ENCODE assay signal across 18 cellular contexts in genomic region chr2:127072380-127072779, GRCh38. TPM values are rescaled to one million over a fixed set of nuclear protein-coding genes. Genes with fewer than 3 reads are reported as not detected.
DNase-seq lines count a peak whose midpoint lies in the region; ATAC-seq, FAIRE-seq and TF ChIP-seq lines count a peak whose summit lies in the region.
"Had no signal": no experiment of that assay in that cellular context is flagged by ENCODE, and none has a peak within 500 bp of the region (broad histone marks: within the 10 kb centered on the region; RNA-seq: fewer than 3 reads in every experiment).

No MANE protein-coding gene starts in this region.

- H3K9me3 Mint-ChIP-seq in activated T-cell treated with anti-CD3 and anti-CD28 coated beads, Interleukin-2, amount 50 U/mL, for 24 hours = no peaks in the 10 kb centered on the region
- no peaks in the 10 kb centered on the region for H3K9me3 Mint-ChIP-seq in activated T-helper 2 cell treated with anti-CD3 and anti-CD28 coated beads, Interferon-gamma antibody, Interleukin-2, Interleukin-4, amounts not matched to agents 10 μg/mL and 5 μg/mL and 100 μg/mL, durations not matched to agents 14 hours and 24 hours and 36 hours
- H3K9me3 Mint-ChIP-seq: type B pancreatic cell had no signal

- H3K27ac ChIP-seq in GM12878 (ENCODE audit: control insufficient read depth, insufficient read depth) (no peak overlapping the region), mesenchymal stem cell (ENCODE audit: low read length, poor library complexity, severe bottlenecking) (no peak overlapping the region), temporal lobe (ENCODE audit: low read depth, low read length) (peak overlapping the region; percentile 99)

- POLR2A ChIA-PET in GM12878 (lab: Charles Lee) = no interaction called here

- no peak overlapping the region for H2BK5ac ChIP-seq in mesenchymal stem cell (ENCODE audit: low read depth, low read length, poor library complexity, severe bottlenecking)

- H3K4me1 ChIP-seq in GM12878 (ENCODE audit: control insufficient read depth, insufficient read depth, low read length) (peaks cover 4% of the 10 kb centered on the region; the same call in 1 of the 2 replicates), mesenchymal stem cell (ENCODE audit: control insufficient read depth, insufficient read depth, low read depth, low read length) (peaks cover 42% of the 10 kb centered on the region)

- DNase-seq in activated T-cell treated with anti-CD3 and anti-CD28 coated beads, Interleukin-2, amount 50 U/mL, for 24 hours = no peak
- no peak for DNase-seq in activated T-cell treated with anti-CD3 and anti-CD28 coated beads, Interleukin-2, amount 50 U/mL, for 48 hours
- DNase-seq in GM12878 (ENCODE audit: low read depth, low spot score) (no peak), mesenchymal stem cell (no peak), medulla oblongata (ENCODE audit: extremely low spot score) (no peak), NCI-H345 (lab: John Stamatoyannopoulos, UW) (no peak)
- no peak for DNase-seq in activated T-helper 2 cell treated with anti-CD3 and anti-CD28 coated beads, Interferon-gamma antibody, Interleukin-2, Interleukin-4, amounts not matched to agents 10 μg/mL and 5 μg/mL and 100 μg/mL, durations not matched to agents 14 hours and 24 hours and 36 hours (ENCODE audit: low spot score)
- DNase-seq: activated CD4-positive, alpha-beta T cell treated with anti-CD3 and anti-CD28 coated beads for 36 hours; effector CD4-positive, alpha-beta T cell; mucosa of descending colon; NCI-H187 treated with DMSO at 0.1 percent for 48 hours; NCI-H524 treated with DMSO at 0.1 percent for 48 hours; stimulated activated CD4-positive, alpha-beta T cell treated with anti-CD3 and anti-CD28 coated beads, Interleukin-1b, Interleukin-23, amount 100 ng/mL, for 48 hours; stimulated activated CD8-positive, alpha-beta memory T cell treated with anti-CD3 and anti-CD28 coated beads, Interleukin-4, amount 100 ng/mL, for 48 hours had no signal

- no peak overlapping the region for H3K14ac ChIP-seq in mesenchymal stem cell (ENCODE audit: low read length in 2 of 2)

- no peak overlapping the region for H2BK120ac ChIP-seq in mesenchymal stem cell (ENCODE audit: low read depth, low read length)

- FAIRE-seq in GM12878 (lab: Jason Lieb, UNC) = no peak
- FAIRE-seq: A204.1, islet of Langerhans had no signal

- no peak overlapping the region for H4K8ac ChIP-seq in mesenchymal stem cell (ENCODE audit: low read length)

- no TSS peak for BruUV-seq in GM12878 (replicated peaks; lab: Mats Ljungman, UMichigan)

- RAD21 ChIA-PET in GM12878 (lab: Charles Lee; ENCODE audit: unreplicated experiment) = no interaction called here

- peaks cover 52% of the 10 kb centered on the region for H3K79me1 ChIP-seq in mesenchymal stem cell (replicated peaks; ENCODE audit: low read length, poor library complexity, severe bottlenecking)

- peaks cover 66% of the 10 kb centered on the region for H3K36me3 Mint-ChIP-seq in activated T-cell treated with anti-CD3 and anti-CD28 coated beads, Interleukin-2, amount 50 U/mL, for 24 hours (ENCODE audit: low read depth)
- peaks cover 37% of the 10 kb centered on the region for H3K36me3 Mint-ChIP-seq in activated T-helper 2 cell treated with anti-CD3 and anti-CD28 coated beads, Interferon-gamma antibody, Interleukin-2, Interleukin-4, amounts not matched to agents 10 μg/mL and 5 μg/mL and 100 μg/mL, durations not matched to agents 14 hours and 24 hours and 36 hours (ENCODE audit: low read depth)

- no peak overlapping the region for H3K18ac ChIP-seq in mesenchymal stem cell (ENCODE audit: low read depth in 1 of 2, low read length in 2 of 2)

- in situ Hi-C loops in GM12878 (cut with MboI) = no loop called here

- H4K91ac ChIP-seq in mesenchymal stem cell (ENCODE audit: low read length) = no peak overlapping the region

- H3K4me3 Mint-ChIP-seq in activated T-cell treated with anti-CD3 and anti-CD28 coated beads, Interleukin-2, amount 50 U/mL, for 24 hours = no peak overlapping the region
- no peak overlapping the region for H3K4me3 Mint-ChIP-seq in activated T-helper 2 cell treated with anti-CD3 and anti-CD28 coated beads, Interferon-gamma antibody, Interleukin-2, Interleukin-4, amounts not matched to agents 10 μg/mL and 5 μg/mL and 100 μg/mL, durations not matched to agents 14 hours and 24 hours and 36 hours (ENCODE audit: low read depth)
- H3K4me3 Mint-ChIP-seq: activated CD4-positive, alpha-beta T cell treated with anti-CD3 and anti-CD28 coated beads for 36 hours; type B pancreatic cell had no signal

- H3K4me2 ChIP-seq in GM12878 (ENCODE audit: control insufficient read depth, insufficient read depth) (no peak overlapping the region), mesenchymal stem cell (ENCODE audit: low read length, poor library complexity, severe bottlenecking) (no peak overlapping the region)

- H2BK15ac ChIP-seq in mesenchymal stem cell (ENCODE audit: low read depth, poor library complexity, severe bottlenecking) = no peak overlapping the region

- no peak overlapping the region for H3K4ac ChIP-seq in mesenchymal stem cell (ENCODE audit: low read depth in 1 of 2, low read length in 2 of 2)

- no peak overlapping the region for H3K23ac ChIP-seq in mesenchymal stem cell (ENCODE audit: low read length in 2 of 2)

- peak overlapping the region; percentile 71 for H3K27ac Mint-ChIP-seq in activated T-cell treated with anti-CD3 and anti-CD28 coated beads, Interleukin-2, amount 50 U/mL, for 24 hours
- H3K27ac Mint-ChIP-seq in activated T-helper 2 cell treated with anti-CD3 and anti-CD28 coated beads, Interferon-gamma antibody, Interleukin-2, Interleukin-4, amounts not matched to agents 10 μg/mL and 5 μg/mL and 100 μg/mL, durations not matched to agents 14 hours and 24 hours and 36 hours = no peak overlapping the region
- H3K27ac Mint-ChIP-seq: activated CD4-positive, alpha-beta T cell treated with anti-CD3 and anti-CD28 coated beads for 36 hours had no signal

- SMC1A ChIA-PET in GM12878 (lab: Charles Lee; ENCODE audit: uncharacterized antibody, unreplicated experiment) = interaction anchor here (1.1 kb wide), 1 partner anchor 58 kb away, joined by 3 read pairs; no protein-coding TSS in a partner anchor

- H3K9ac ChIP-seq in GM12878 (ENCODE audit: control insufficient read depth, insufficient read depth, low read length) = no peak overlapping the region
- peak overlapping the region; percentile 4 for H3K9ac ChIP-seq in mesenchymal stem cell (ENCODE audit: low read length)

- CTCF ChIA-PET in GM12878 (lab: Yijun Ruan, JAX) = no interaction called here

- intact Hi-C loops in GM12878 (cut with micrococcal nuclease; ENCODE audit: unreplicated experiment) = no loop called here
- intact Hi-C loops in activated T-helper 2 cell treated with anti-CD3 and anti-CD28 coated beads, Interferon-gamma antibody, Interleukin-2, Interleukin-4, amounts not matched to agents 10 μg/mL and 5 μg/mL and 100 μg/mL, durations not matched to agents 14 hours and 24 hours and 36 hours (cut with micrococcal nuclease) = no loop called here

- no peaks in the 10 kb centered on the region for H3K27me3 ChIP-seq in GM12878 (replicated peaks in 1 of 2; ENCODE audit: control insufficient read depth in 2 of 2, insufficient read depth in 2 of 2, low read length in 1 of 2)
- H3K27me3 ChIP-seq in mesenchymal stem cell (ENCODE audit: control insufficient read depth in 1 of 2, insufficient read depth in 1 of 2, low read length in 2 of 2) = no peaks in the 10 kb centered on the region

- no peaks in the 10 kb centered on the region for H3K79me2 ChIP-seq in GM12878 (ENCODE audit: control insufficient read depth, insufficient read depth, low read length)

- H2BK12ac ChIP-seq in mesenchymal stem cell (ENCODE audit: low read length in 2 of 2) = no peak overlapping the region

- no peak for TF ChIP-seq EP300 in GM12878 (IDR thresholded peaks at IDR 0.05; ENCODE audit: borderline replicate concordance in 1 of 2, control insufficient read depth in 1 of 2, low read depth in 2 of 2, low read length in 2 of 2)

- no peak overlapping the region for H2AK5ac ChIP-seq in mesenchymal stem cell (ENCODE audit: low read length, severe bottlenecking)

- WGBS in GM12878 (ENCODE audit: insufficient coverage, insufficient replicate concordance, low lambda C conversion rate, missing lambda C conversion rate) = 56% methylated on average over 10 of the region's 10 CpGs
- 92% methylated on average over 9 of the region's 10 CpGs for WGBS in mesenchymal stem cell

- TF ChIP-seq CTCF in GM12878 (IDR thresholded peaks at IDR 0.05 in 2 of 3, conservative IDR thresholded peaks at IDR 0.05 in 1 of 3; ENCODE audit: control insufficient read depth in 2 of 3, extremely low read depth in 1 of 3, insufficient read depth in 1 of 3, low read depth in 3 of 3, low read length in 3 of 3) = 0 out of 6 replicates have a peak, but pooled peaks of 1 of the 3 experiments have one; percentile 5

- H3K4me1 Mint-ChIP-seq in activated T-cell treated with anti-CD3 and anti-CD28 coated beads, Interleukin-2, amount 50 U/mL, for 24 hours (ENCODE audit: low read depth) = peaks cover 55% of the 10 kb centered on the region
- H3K4me1 Mint-ChIP-seq in activated T-helper 2 cell treated with anti-CD3 and anti-CD28 coated beads, Interferon-gamma antibody, Interleukin-2, Interleukin-4, amounts not matched to agents 10 μg/mL and 5 μg/mL and 100 μg/mL, durations not matched to agents 14 hours and 24 hours and 36 hours (ENCODE audit: low read depth) = peaks cover 8% of the 10 kb centered on the region

- H3K36me3 ChIP-seq in GM12878 (ENCODE audit: control insufficient read depth in 2 of 2, insufficient read depth in 2 of 2, low read length in 1 of 2) (no peaks in the 10 kb centered on the region; a peak in 1 of 4 replicates), mesenchymal stem cell (ENCODE audit: control insufficient read depth in 1 of 2, insufficient read depth in 2 of 2, low read depth in 1 of 2, low read length in 2 of 2) (peaks cover 31 to 86% of the 10 kb centered on the region in 2 experiments)

- TF ChIP-seq RAD21 in GM12878 (IDR thresholded peaks at IDR 0.05; ENCODE audit: insufficient read depth, low read depth, low read length) = no peak

- ATAC-seq in GM12878 = 0 out of 3 replicates have a peak, but pooled peaks have one; percentile 8
- ATAC-seq: activated CD4-positive, alpha-beta T cell treated with anti-CD3 and anti-CD28 coated beads for 36 hours; mucosa of descending colon had no signal

- TF ChIP-seq POLR2A in GM12878 (IDR thresholded peaks at IDR 0.05; ENCODE audit: low read depth, low read length) = no peak

- H3K27me3 Mint-ChIP-seq in activated T-cell treated with anti-CD3 and anti-CD28 coated beads, Interleukin-2, amount 50 U/mL, for 24 hours = no peaks in the 10 kb centered on the region
- no peaks in the 10 kb centered on the region for H3K27me3 Mint-ChIP-seq in activated T-helper 2 cell treated with anti-CD3 and anti-CD28 coated beads, Interferon-gamma antibody, Interleukin-2, Interleukin-4, amounts not matched to agents 10 μg/mL and 5 μg/mL and 100 μg/mL, durations not matched to agents 14 hours and 24 hours and 36 hours (ENCODE audit: low read depth)
- H3K27me3 Mint-ChIP-seq: activated CD4-positive, alpha-beta T cell treated with anti-CD3 and anti-CD28 coated beads for 36 hours; type B pancreatic cell had no signal

- H3K4me3 ChIP-seq in GM12878 = no peak overlapping the region
- no peak overlapping the region for H3K4me3 ChIP-seq in mesenchymal stem cell (ENCODE audit: insufficient read depth in 1 of 2, low read depth in 1 of 2, low read length in 2 of 2)
- H3K4me3 ChIP-seq: mucosa of descending colon had no signal

- H2AFZ ChIP-seq in GM12878 (ENCODE audit: control insufficient read depth, low read depth, low read length) (no peak overlapping the region), mesenchymal stem cell (ENCODE audit: low read depth, low read length) (no peak overlapping the region)

- H3K9me3 ChIP-seq in GM12878 (replicated peaks; ENCODE audit: control insufficient read depth, insufficient read depth, low read length) (no peaks in the 10 kb centered on the region), mesenchymal stem cell (ENCODE audit: control insufficient read depth, low read length) (no peaks in the 10 kb centered on the region)
- H3K9me3 ChIP-seq: mucosa of descending colon had no signal

- H4K20me1 ChIP-seq in GM12878 (ENCODE audit: control insufficient read depth, insufficient read depth) = no peaks in the 10 kb centered on the region

RNA-seq across cellular contexts. Expression of gene BIN1, which starts 34.6 kb away (rescaled TPM):
- total RNA-seq in GM12878 (2013; cell fraction: nucleolus; rRNA removed) = 12.6 and 12.8 TPM in 2 replicates
- total RNA-seq in GM12878 (2014; rRNA removed) (16.1 and 21.3 TPM in 2 replicates), GM12878 (2014; rRNA removed; fragmentation: Illumina TruSeq; extraction: Trizol) (6.3 and 9.6 TPM in 2 replicates), GM12878 (2021) (21.0 TPM in 2 replicates), temporal lobe (42.8 TPM)
- 11.7 TPM for polyA plus RNA-seq in GM12878 (2011; ENCODE audit: low read depth)
- polyA plus RNA-seq in GM12878 (2011; rRNA removed) (1.3 and 2.2 TPM in 2 replicates), GM12878 (2014; fragmentation: Illumina TruSeq; extraction: Trizol) (2.7 and 6.7 TPM in 2 replicates), GM12878 (2014; fragmentation: Nextera tagmentation; extraction: Ambion mirVana) (under 1 TPM; 0.32 to 0.91 TPM), GM12878 (2014; rRNA removed) (12.7 and 20.5 TPM in 2 replicates), GM12878 (2016; fragmentation: Nextera tagmentation; extraction: Ambion mirVana) (10 to 100 TPM; 15.8 to 16.8 TPM)
- 2.6 and 3.7 TPM in 2 replicates for polyA plus RNA-seq in GM12878 (2011; cell fraction: cytosol; rRNA removed)
- polyA plus RNA-seq in GM12878 (2011; cell fraction: nucleus; rRNA removed) = 7.8 and 7.9 TPM in 2 replicates
- 36.1 and 36.8 TPM in 2 replicates for polyA plus RNA-seq in GM12878 (2012)
- polyA minus RNA-seq in GM12878 (2011; rRNA and poly(A)+ RNA removed) = 1.8 and 3.0 TPM in 2 replicates
- polyA minus RNA-seq in GM12878 (2011; cell fraction: cytosol; rRNA and poly(A)+ RNA removed) = 0.80 and 2.8 TPM in 2 replicates
- 1.8 and 3.1 TPM in 2 replicates for polyA minus RNA-seq in GM12878 (2011; cell fraction: nucleus; rRNA and poly(A)+ RNA removed)
- polyA plus RNA-seq in mesenchymal stem cell (2013, experiment 1 of 2) = 61.3 TPM
- 58.6 TPM for polyA plus RNA-seq in mesenchymal stem cell (2013, experiment 2 of 2)
- 48.1 and 51.7 TPM in 2 replicates for total RNA-seq in activated T-helper 2 cell treated with anti-CD3 and anti-CD28 coated beads, Interferon-gamma antibody, Interleukin-2, Interleukin-4, amounts not matched to agents 10 μg/mL and 5 μg/mL and 100 μg/mL, durations not matched to agents 14 hours and 24 hours and 36 hours
